8 cellular contexts compared by ENCODE assay signal in the genomic region with DNA sequence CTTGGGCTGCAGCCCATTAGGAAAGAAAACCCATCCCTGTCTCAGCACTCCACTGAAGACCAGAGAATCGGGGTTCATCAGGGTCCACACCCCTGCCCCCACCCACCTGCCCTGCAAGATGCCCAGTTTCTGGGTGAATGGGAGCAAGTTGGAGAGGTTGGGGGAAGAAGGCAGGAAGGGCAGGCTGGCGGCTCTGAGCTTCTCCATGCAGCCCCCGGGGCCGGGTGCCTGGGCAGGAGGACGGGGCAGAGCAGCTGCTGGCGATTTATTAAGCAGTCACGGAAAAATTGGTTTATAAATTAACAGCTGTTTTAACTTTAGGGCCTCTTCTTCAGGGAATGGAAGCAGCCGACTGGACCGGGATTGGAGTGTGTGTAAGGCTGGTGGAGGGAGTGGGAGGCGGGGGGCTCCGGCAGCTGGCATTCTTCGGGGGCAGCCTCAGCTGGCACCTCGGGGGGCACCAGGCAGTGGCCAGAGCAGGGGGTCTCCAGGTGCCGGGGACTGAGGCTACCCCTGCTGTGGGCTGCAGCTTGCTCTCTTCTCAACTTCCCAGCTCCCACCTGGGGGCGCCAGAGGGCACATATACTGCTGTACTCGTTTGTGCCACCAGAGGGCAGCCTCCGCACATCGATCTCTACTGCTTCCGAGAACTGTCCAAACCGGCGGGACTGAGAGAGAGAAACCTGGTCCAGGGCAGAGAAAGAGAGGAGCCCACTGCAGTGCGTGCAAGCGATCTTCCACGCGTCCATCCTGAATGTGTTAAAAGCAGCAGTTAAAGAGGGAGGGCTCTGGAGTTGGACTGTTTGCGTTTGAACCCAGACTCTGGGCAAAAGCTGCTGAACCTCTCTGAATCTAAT. TPM values are rescaled to one million over a fixed set of nuclear protein-coding genes. Genes with fewer than 3 reads are reported as not detected.
DNase-seq lines count a peak whose midpoint lies in the region; ATAC-seq and TF ChIP-seq lines count a peak whose summit lies in the region.

No MANE protein-coding gene starts in this region.

- POLR2A ChIA-PET in MCF 10A (lab: Yijun Ruan, JAX), result interaction anchor here (0.6 to 1.9 kb wide), 14 partner anchors 8 to 359 kb away, joined by 3 to 10 read pairs (median 4); a partner anchor contains a TSS

- in situ Hi-C loops in G401 (cut with HindIII; ENCODE audit: low sequenced_read_pairs), result no loop called here

- CTCF ChIA-PET in MCF 10A (lab: Yijun Ruan, JAX), result interaction anchor here (0.5 to 9.2 kb wide), 61 partner anchors 7 to 1203 kb away, joined by 3 to 146 read pairs (median 4); a partner anchor contains a TSS

- H3K36me3 Mint-ChIP-seq in MCF 10A (ENCODE audit: insufficient read depth, unreplicated experiment), result no peaks in the 10 kb centered on the region

- H3K4me3 ChIP-seq in WI38 (ENCODE audit: low read depth, low read length), result no peak overlapping the region

- no TSS peak for BruUV-seq in MCF 10A (replicated peaks; lab: Mats Ljungman, UMichigan)

- intact Hi-C loops in MCF 10A (cut with micrococcal nuclease), result loop anchor here (1.0 to 5.0 kb wide), 4 partner anchors 116 to 414 kb away; a partner anchor contains a TSS

- peak; percentile 69 for ATAC-seq in HG02798 (IDR thresholded peaks at IDR 0.05; ENCODE audit: poor library complexity, unreplicated experiment)
- no peak for ATAC-seq in GM18502 (IDR thresholded peaks at IDR 0.05; ENCODE audit: poor library complexity, unreplicated experiment)

- H3K4me3 Mint-ChIP-seq in MCF 10A (ENCODE audit: unreplicated experiment), result peak overlapping the region; percentile 9

- peak; percentile 100 for TF ChIP-seq CTCF in WI38 (IDR thresholded peaks at IDR 0.05; ENCODE audit: low read depth, low read length)
- TF ChIP-seq CTCF in MCF 10A (IDR thresholded peaks at IDR 0.05; ENCODE audit: unreplicated experiment), result peak; percentile 100

- DNase-seq in G401 (ENCODE audit: low spot score) (peak; percentile 91), NCI-H2196 (lab: John Stamatoyannopoulos, UW; ENCODE audit: unreplicated experiment) (peak; percentile 74), MCF 10A (ENCODE audit: unreplicated experiment) (peak; percentile 85), islet precursor cell (peak; percentile 97)
- peak; percentile 72 to 74 for DNase-seq in stimulated activated CD4-positive, alpha-beta T cell treated with anti-CD3 and anti-CD28 coated beads, Interleukin-15, amount 100 ng/mL, for 48 hours (ENCODE audit: low read depth in 2 of 2)

- H3K4me1 Mint-ChIP-seq in MCF 10A (ENCODE audit: insufficient read depth, unreplicated experiment), result peaks cover 9% of the 10 kb centered on the region

- peaks cover 14% of the 10 kb centered on the region for H3K27me3 Mint-ChIP-seq in MCF 10A (ENCODE audit: insufficient read depth, unreplicated experiment)

- no peaks in the 10 kb centered on the region for H3K9me3 Mint-ChIP-seq in MCF 10A (ENCODE audit: unreplicated experiment)

- H3K27ac Mint-ChIP-seq in MCF 10A (ENCODE audit: low read depth, unreplicated experiment), result no peak overlapping the region

RNA-seq across cellular contexts. Expression of a gene that starts 5.0 kb away (rescaled TPM):
- 3.4 and 8.6 TPM in 2 replicates for total RNA-seq in G401 (2014; rRNA removed; shearing (Covaris generic))
- total RNA-seq in MCF 10A (2022), result not detected in 2 replicates

RNA-seq across cellular contexts. Expression of a gene that starts 14.0 kb away (rescaled TPM):
- total RNA-seq in G401 (2014; rRNA removed; shearing (Covaris generic)), result not detected in 2 replicates
- not detected in 2 replicates for total RNA-seq in MCF 10A (2022)

RNA-seq across cellular contexts. Expression of a gene that starts 15.2 kb away (rescaled TPM):
- 30.8 and 45.5 TPM in 2 replicates for total RNA-seq in G401 (2014; rRNA removed; shearing (Covaris generic))
- total RNA-seq in MCF 10A (2022), result 30.1 and 31.1 TPM in 2 replicates

RNA-seq across cellular contexts. Expression of a gene that starts 43.4 kb away (rescaled TPM):
- total RNA-seq in G401 (2014; rRNA removed; shearing (Covaris generic)), result 0.43 and 0.44 TPM in 2 replicates
- total RNA-seq in MCF 10A (2022), result 0.37 and 0.71 TPM in 2 replicates

RNA-seq across cellular contexts. Expression of a gene that starts 46.5 kb away (rescaled TPM):
- total RNA-seq in G401 (2014; rRNA removed; shearing (Covaris generic)), result not detected in 2 replicates
- total RNA-seq in MCF 10A (2022), result not detected in 2 replicates
